ENCODE assay signal across 1 cellular context in genomic region chr6:44234101-44235090, GRCh38.
TF ChIP-seq lines count a peak whose summit lies in the region.

No MANE protein-coding gene starts in this region.

TF ChIP-seq in HepG2, 621 proteins besides CTCF, POLR2A, EP300 and RAD21 (continued from another document and continues in another):
- TF ChIP-seq POGK (CRISPR knock-in tag; conservative IDR thresholded peaks at IDR 0.05), result peak; percentile 68; the same call in 1 of the 2 replicates
- 0 out of 2 replicates have a peak, but pooled peaks have one; percentile 16 for TF ChIP-seq HMG20B (CRISPR knock-in tag; conservative IDR thresholded peaks at IDR 0.05)
- no peak for TF ChIP-seq ONECUT2 (CRISPR knock-in tag; IDR thresholded peaks at IDR 0.05)
- TF ChIP-seq ZHX2 (IDR thresholded peaks at IDR 0.05; ENCODE audit: low read depth), result no peak
- no peak for TF ChIP-seq ZHX2 (CRISPR knock-in tag; IDR thresholded peaks at IDR 0.05; ENCODE audit: borderline replicate concordance)
- no peak for TF ChIP-seq SOX6 (IDR thresholded peaks at IDR 0.05)
- peak; percentile 53; the same call in 1 of the 2 replicates for TF ChIP-seq SOX6 (CRISPR knock-in tag; IDR thresholded peaks at IDR 0.05)
- no peak for TF ChIP-seq MLXIP (CRISPR knock-in tag; IDR thresholded peaks at IDR 0.05; ENCODE audit: borderline replicate concordance)
- no peak for TF ChIP-seq SNAI1 (CRISPR knock-in tag; IDR thresholded peaks at IDR 0.05; ENCODE audit: borderline replicate concordance)
- TF ChIP-seq NFIC (IDR thresholded peaks at IDR 0.05; ENCODE audit: low read length), result no peak
- TF ChIP-seq CAMTA2 (CRISPR knock-in tag; IDR thresholded peaks at IDR 0.05; ENCODE audit: borderline replicate concordance), result no peak
- TF ChIP-seq ZFP82 (CRISPR knock-in tag; IDR thresholded peaks at IDR 0.05; ENCODE audit: borderline replicate concordance), result no peak
- TF ChIP-seq MTF2 (CRISPR knock-in tag; IDR thresholded peaks at IDR 0.05; ENCODE audit: borderline replicate concordance), result no peak
- no peak for TF ChIP-seq PAF1 (CRISPR knock-in tag; IDR thresholded peaks at IDR 0.05)
- TF ChIP-seq PATZ1 (CRISPR knock-in tag; IDR thresholded peaks at IDR 0.05), result peak; percentile 91
- TF ChIP-seq AGO1 (IDR thresholded peaks at IDR 0.05; ENCODE audit: low read depth, low read length, poor library complexity, severe bottlenecking), result no peak
- TF ChIP-seq PRDM15 (CRISPR knock-in tag; IDR thresholded peaks at IDR 0.05), result no peak
- TF ChIP-seq KDM6A (CRISPR knock-in tag; IDR thresholded peaks at IDR 0.05; ENCODE audit: low read depth), result no peak
- no peak for TF ChIP-seq FOXA1 (IDR thresholded peaks at IDR 0.05)
- TF ChIP-seq FOXA1 (CRISPR knock-in tag; IDR thresholded peaks at IDR 0.05), result no peak
- no peak for TF ChIP-seq NFIB (CRISPR knock-in tag; IDR thresholded peaks at IDR 0.05; ENCODE audit: borderline replicate concordance)
- TF ChIP-seq ZNF512 (CRISPR knock-in tag; IDR thresholded peaks at IDR 0.05), result no peak
- TF ChIP-seq ZNF7 (CRISPR knock-in tag; IDR thresholded peaks at IDR 0.05), result no peak
- TF ChIP-seq HNRNPL (IDR thresholded peaks at IDR 0.05; ENCODE audit: low read depth, low read length), result peak; percentile 76
- TF ChIP-seq STAG1 (CRISPR knock-in tag; IDR thresholded peaks at IDR 0.05), result peak; percentile 93
- no peak for TF ChIP-seq HMGA1 (CRISPR knock-in tag; conservative IDR thresholded peaks at IDR 0.05)
- peak; percentile 60; the same call in 1 of the 2 replicates for TF ChIP-seq ZNF768 (CRISPR knock-in tag; IDR thresholded peaks at IDR 0.05)
- peak; percentile 44; the same call in 1 of the 2 replicates for TF ChIP-seq MYC (CRISPR knock-in tag; IDR thresholded peaks at IDR 0.05; ENCODE audit: borderline replicate concordance)
- TF ChIP-seq TBX3 (IDR thresholded peaks at IDR 0.05; ENCODE audit: borderline replicate concordance), result no peak
- no peak for TF ChIP-seq ZNF276 (CRISPR knock-in tag; IDR thresholded peaks at IDR 0.05; ENCODE audit: low read depth)
- no peak for TF ChIP-seq ZNF839 (CRISPR knock-in tag; IDR thresholded peaks at IDR 0.05; ENCODE audit: borderline replicate concordance)
- no peak for TF ChIP-seq TSC22D2 (CRISPR knock-in tag; IDR thresholded peaks at IDR 0.05; ENCODE audit: borderline replicate concordance)
- peak; percentile 83 for TF ChIP-seq ZSCAN31 (CRISPR knock-in tag; IDR thresholded peaks at IDR 0.05; ENCODE audit: low read depth)
- TF ChIP-seq IRF1 (CRISPR knock-in tag; IDR thresholded peaks at IDR 0.05; ENCODE audit: low read depth), result no peak
- TF ChIP-seq ZNF572 (CRISPR knock-in tag; IDR thresholded peaks at IDR 0.05), result no peak
- no peak; the same call in 2 of the 3 replicates for TF ChIP-seq MXI1 (IDR thresholded peaks at IDR 0.05; ENCODE audit: borderline replicate concordance, low read depth, low read length)
- TF ChIP-seq HNF4G (IDR thresholded peaks at IDR 0.05; ENCODE audit: borderline replicate concordance, low read depth, low read length), result peak; percentile 77
- peak; percentile 85 for TF ChIP-seq HNF4G (CRISPR knock-in tag; IDR thresholded peaks at IDR 0.05; ENCODE audit: borderline replicate concordance, low read depth)
- TF ChIP-seq REL (CRISPR knock-in tag; conservative IDR thresholded peaks at IDR 0.05), result no peak
- no peak for TF ChIP-seq ZNF83 (CRISPR knock-in tag; IDR thresholded peaks at IDR 0.05; ENCODE audit: borderline replicate concordance)
- TF ChIP-seq DMAP1 (CRISPR knock-in tag; IDR thresholded peaks at IDR 0.05), result no peak
- TF ChIP-seq ZNF777 (CRISPR knock-in tag; IDR thresholded peaks at IDR 0.05), result no peak
- TF ChIP-seq ZNF264 (CRISPR knock-in tag; IDR thresholded peaks at IDR 0.05), result no peak
